ENCODE assay signal across 1 cellular context in genomic region chr5:109694451-109694891, GRCh38.
TF ChIP-seq lines count a peak whose summit lies in the region.

No MANE protein-coding gene starts in this region.

TF ChIP-seq in GM12878, 131 proteins besides CTCF, POLR2A, EP300 and RAD21 (continued from another document):
- TF ChIP-seq CEBPZ (IDR thresholded peaks at IDR 0.05; ENCODE audit: low read depth, low read length) (no peak), CBX5 (IDR thresholded peaks at IDR 0.05; ENCODE audit: low read depth) (no peak), FOXM1 (IDR thresholded peaks at IDR 0.05; ENCODE audit: low read depth, low read length) (no peak), HDAC2 (IDR thresholded peaks at IDR 0.05) (no peak), PAX5 (IDR thresholded peaks at IDR 0.05; ENCODE audit: borderline replicate concordance, low read depth, low read length) (no peak), EGR1 (IDR thresholded peaks at IDR 0.05; ENCODE audit: borderline replicate concordance in 1 of 2, low read depth in 2 of 2, low read length in 2 of 2) (no peak), PAX8 (IDR thresholded peaks at IDR 0.05) (no peak), MXI1 (IDR thresholded peaks at IDR 0.05; ENCODE audit: low read depth, low read length) (no peak), GATAD2B (conservative IDR thresholded peaks at IDR 0.05; ENCODE audit: low read depth) (no peak), NBN (IDR thresholded peaks at IDR 0.05) (no peak)
